16 cellular contexts compared by ENCODE assay signal in the genomic region with DNA sequence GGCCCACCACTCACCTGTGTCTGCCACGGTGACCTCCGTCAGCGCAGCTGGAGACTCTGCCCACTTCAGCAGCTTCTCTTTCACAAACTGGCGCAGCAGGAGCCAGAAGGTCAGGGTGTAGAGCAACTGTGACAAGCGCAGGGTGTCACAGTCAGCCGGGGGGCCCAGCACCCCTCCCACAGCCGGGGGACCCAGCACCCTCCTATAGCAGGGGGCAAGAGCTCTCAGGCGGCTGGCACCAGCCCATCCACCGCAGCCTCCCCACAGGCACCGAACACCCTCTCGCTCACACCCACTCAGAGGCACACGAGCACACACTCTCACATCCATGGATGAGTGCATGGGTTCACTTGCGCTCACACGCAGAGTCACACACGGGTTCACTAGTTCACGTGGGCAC. TPM values are rescaled to one million over a fixed set of nuclear protein-coding genes. Genes with fewer than 3 reads are reported as not detected.
A peak's percentile ranks its signal among the peaks of the same experiment; 100 is the strongest.
DNase-seq lines count a peak whose midpoint lies in the region; ATAC-seq, FAIRE-seq and TF ChIP-seq lines count a peak whose summit lies in the region.
"Had no signal": no experiment of that assay in that cellular context is flagged by ENCODE, and none has a peak within 500 bp of the region (broad histone marks: within the 10 kb centered on the region; RNA-seq: fewer than 3 reads in every experiment).

No MANE protein-coding gene starts in this region.

- no peak overlapping the region for H3K18ac ChIP-seq in neuronal stem cell (ENCODE audit: low read length)

- H2BK120ac ChIP-seq in neuronal stem cell (ENCODE audit: low read depth, low read length), result no peak overlapping the region

- no peak for FAIRE-seq in K562 (lab: Jason Lieb, UNC)
- FAIRE-seq: G401.6 had no signal

- H2AFZ ChIP-seq in K562 (ENCODE audit: low read depth, low read length) (no peak overlapping the region), neuronal stem cell (ENCODE audit: low read length) (no peak overlapping the region)

- H3K4ac ChIP-seq in neuronal stem cell (ENCODE audit: low read length), result no peak overlapping the region

- H4K91ac ChIP-seq in neuronal stem cell (ENCODE audit: low read depth, low read length, poor library complexity), result no peak overlapping the region

- H3K4me3 ChIP-seq in K562 (no peak overlapping the region), neuronal stem cell (ENCODE audit: low read length in 2 of 2) (peak overlapping the region in 1 of 2 donors; percentile 40), right atrium auricular region (no peak overlapping the region)

- H3K27ac ChIP-seq in RWPE1 (peak overlapping the region; percentile 63), K562 (ENCODE audit: extremely low read depth, low read depth, low read length) (no peak overlapping the region), neuronal stem cell (replicated peaks; ENCODE audit: low read length) (no peak overlapping the region), right atrium auricular region (no peak overlapping the region)

- H3K27me3 ChIP-seq in K562 (ENCODE audit: control insufficient read depth in 2 of 2, insufficient read depth in 2 of 2, low read length in 2 of 2) (no peaks in the 10 kb centered on the region), neuronal stem cell (ENCODE audit: control insufficient read depth in 3 of 3, insufficient read depth in 3 of 3, low read depth in 1 of 3, low read length in 3 of 3) (peaks cover 0 to 7% (median 0%) of the 10 kb centered on the region in 3 experiments), right atrium auricular region (no peaks in the 10 kb centered on the region)

- H3K36me3 ChIP-seq in K562 (ENCODE audit: control insufficient read depth, insufficient read depth, low read length) (peaks cover 99% of the 10 kb centered on the region), neuronal stem cell (replicated peaks in 1 of 2; ENCODE audit: control insufficient read depth in 2 of 2, insufficient read depth in 2 of 2, low read length in 2 of 2) (no peaks in the 10 kb centered on the region), right atrium auricular region (peaks cover 31% of the 10 kb centered on the region)

- TF ChIP-seq POLR2A in K562 (conservative IDR thresholded peaks at IDR 0.05), result no peak; the same call in 1 of the 2 replicates

- no peak overlapping the region for H3K4me2 ChIP-seq in K562 (ENCODE audit: insufficient read depth, low read length)
- H3K4me2 ChIP-seq in neuronal stem cell (ENCODE audit: insufficient read depth, low read length, poor library complexity, severe bottlenecking), result no peak overlapping the region

- peak overlapping the region; percentile 85 for H3K23ac ChIP-seq in neuronal stem cell (ENCODE audit: low read depth, low read length, poor library complexity)

- WGBS in K562 (ENCODE audit: insufficient coverage, low coverage, missing lambda C conversion rate), result 93% methylated on average over 16 of the region's 16 CpGs
- WGBS in neuronal stem cell (ENCODE audit: extremely low coverage in 2 of 2, insufficient read length in 2 of 2, insufficient replicate concordance in 1 of 2), 2 donors, result no CpG with 5 or more reads among the region's 16 CpGs

- no peak overlapping the region for H3K14ac ChIP-seq in neuronal stem cell (ENCODE audit: low read length)

- CTCF ChIA-PET in RWPE1 (lab: Yijun Ruan, JAX) (interaction anchor here (0.8 to 6.4 kb wide), 3 partner anchors 8 to 50 kb away, joined by 3 to 55 read pairs (median 5); a partner anchor contains a TSS), K562 (lab: Yijun Ruan, JAX; ENCODE audit: low intra/inter-chr PET ratio) (no interaction called here)

- BruUV-seq in K562 (replicated peaks; lab: Mats Ljungman, UMichigan), result no TSS peak

- peaks cover 7% of the 10 kb centered on the region; the same call in 2 of the 3 replicates for H3K79me2 ChIP-seq in K562 (ENCODE audit: control insufficient read depth, insufficient read depth, low read length)

- peak overlapping the region; percentile 68 for H2AK5ac ChIP-seq in neuronal stem cell (ENCODE audit: low read depth, low read length)

- H3K79me1 ChIP-seq in neuronal stem cell (ENCODE audit: low read depth, low read length), result no peaks in the 10 kb centered on the region

- no peak for DNase-seq in RWPE1 (ENCODE audit: low spot score)
- DNase-seq in K562 (ENCODE audit: extremely low read depth in 1 of 4, low spot score in 3 of 4), result no peak
- DNase-seq in neuronal stem cell (ENCODE audit: low spot score), result no peak
- DNase-seq in right atrium auricular region (ENCODE audit: low spot score), result no peak
- DNase-seq: Caco-2; CD4-positive, alpha-beta memory T cell; DMS153; DND-41; GOT3; H7; HCEC 1CT had no signal

- H4K8ac ChIP-seq in neuronal stem cell (ENCODE audit: low read depth, low read length), result no peak overlapping the region

- ATAC-seq in K562 (no peak), GM18868 (IDR thresholded peaks at IDR 0.05; ENCODE audit: unreplicated experiment) (no peak)

- no peaks in the 10 kb centered on the region for H3K9me3 ChIP-seq in K562 (replicated peaks; ENCODE audit: control insufficient read depth, insufficient read depth, low read depth, low read length)
- no peaks in the 10 kb centered on the region for H3K9me3 ChIP-seq in neuronal stem cell (replicated peaks in 1 of 2; ENCODE audit: control insufficient read depth in 2 of 2, insufficient read depth in 1 of 2, low read depth in 1 of 2, low read length in 2 of 2)
- H3K9me3 ChIP-seq in right atrium auricular region, result no peaks in the 10 kb centered on the region
- H3K9me3 ChIP-seq: Caco-2 had no signal

- TF ChIP-seq CTCF in RWPE1 (conservative IDR thresholded peaks at IDR 0.05; ENCODE audit: low read depth), result no peak
- no peak for TF ChIP-seq CTCF in K562 (IDR thresholded peaks at IDR 0.05 in 2 of 3, conservative IDR thresholded peaks at IDR 0.05 in 1 of 3; ENCODE audit: insufficient read depth in 2 of 3, low read depth in 1 of 3, low read length in 3 of 3)
- TF ChIP-seq CTCF in right atrium auricular region (IDR thresholded peaks at IDR 0.05), result no peak

- no peak for TF ChIP-seq EP300 in K562 (IDR thresholded peaks at IDR 0.05; ENCODE audit: low read length)

- H3K9ac ChIP-seq in K562 (ENCODE audit: insufficient read depth in 1 of 2, low read depth in 2 of 2, low read length in 2 of 2) (peak overlapping the region in 1 of 2 experiments; percentile 43; a peak in 1 of 4 replicates), neuronal stem cell (ENCODE audit: low read depth, low read length, poor library complexity) (no peak overlapping the region)

- peak overlapping the region; percentile 41 for H2BK12ac ChIP-seq in neuronal stem cell (ENCODE audit: low read length)

- in situ Hi-C loops in K562 (cut with MboI), result no loop called here

- intact Hi-C loops in K562 (cut with micrococcal nuclease), result no loop called here

- H2BK15ac ChIP-seq in neuronal stem cell (ENCODE audit: low read length), result peak overlapping the region; percentile 26

- peak overlapping the region; percentile 53 for H2BK5ac ChIP-seq in neuronal stem cell (ENCODE audit: low read length)

- H3K9me1 ChIP-seq in K562 (ENCODE audit: control insufficient read depth, insufficient read depth, low read length), result no peaks in the 10 kb centered on the region

- no peak for TF ChIP-seq RAD21 in K562 (CRISPR knock-in tag; conservative IDR thresholded peaks at IDR 0.05 in 1 of 2, IDR thresholded peaks at IDR 0.05 in 1 of 2)

- H3K4me1 ChIP-seq in K562 (replicated peaks in 1 of 2; ENCODE audit: control insufficient read depth in 2 of 2, insufficient read depth in 2 of 2, low read length in 2 of 2) (peaks cover 0 to 91% of the 10 kb centered on the region in 2 experiments; a peak in 3 of 5 replicates), neuronal stem cell (ENCODE audit: control insufficient read depth in 2 of 2, insufficient read depth in 1 of 2, low read depth in 1 of 2, low read length in 2 of 2) (peaks cover 2 to 3% of the 10 kb centered on the region in 2 donors), right atrium auricular region (peaks cover 0 to 11% of the 10 kb centered on the region in 2 donors)
- H3K4me1 ChIP-seq: Caco-2 had no signal

- H4K20me1 ChIP-seq in K562 (replicated peaks; ENCODE audit: control insufficient read depth, insufficient read depth, low read length), result peaks cover 8% of the 10 kb centered on the region

- POLR2A ChIA-PET in RWPE1 (lab: Yijun Ruan, JAX; ENCODE audit: low non-redundant PET) (interaction anchor here (0.5 kb wide), 1 partner anchor 11 kb away, joined by 3 read pairs; no protein-coding TSS in a partner anchor), K562 (lab: Yijun Ruan, JAX) (interaction anchor here (0.8 to 1.5 kb wide), 3 partner anchors 10 to 77 kb away, joined by 3 to 5 read pairs (median 3); a partner anchor contains a TSS)

RNA-seq across cellular contexts. Expression of a gene that starts 28.8 kb away (rescaled TPM):
- total RNA-seq in K562 (2011; cell fraction: chromatin; rRNA removed; ENCODE audit: low replicate concordance), result 45.3 and 159 TPM in 2 replicates
- total RNA-seq in K562 (2011; cell fraction: nucleolus; rRNA removed), result 114 and 148 TPM in 2 replicates
- 48.7 and 66.7 TPM in 2 replicates for total RNA-seq in K562 (2011; cell fraction: nucleoplasm; rRNA removed)
- total RNA-seq in K562 (2014; rRNA removed) (55.4 and 68.9 TPM in 2 replicates), K562 (2014; rRNA removed; fragmentation: Illumina TruSeq; extraction: Trizol) (7.2 and 11.9 TPM in 2 replicates), K562 (2015; rRNA removed; fragmentation: Illumina TruSeq; extraction: Trizol) (41.1 and 49.2 TPM in 2 replicates), K562 (2021) (105 and 106 TPM in 2 replicates), right atrium auricular region (1 to 10 TPM; 7.1 to 8.2 TPM)
- polyA plus RNA-seq in K562 (2011; rRNA removed) (23.2 and 30.1 TPM in 2 replicates), K562 (2014; fragmentation: Illumina TruSeq; extraction: Trizol) (17.7 and 46.9 TPM in 2 replicates), K562 (2014; fragmentation: Nextera tagmentation; extraction: Ambion mirVana) (1 to 10 TPM; 1.3 to 3.0 TPM), K562 (2014; rRNA removed) (63.4 and 76.6 TPM in 2 replicates)
- 40.2 and 96.8 TPM in 2 replicates for polyA plus RNA-seq in K562 (2011; cell fraction: cytosol; rRNA removed)
- 102 and 136 TPM in 2 replicates for polyA plus RNA-seq in K562 (2011; cell fraction: nucleus; rRNA removed)
- polyA plus RNA-seq in K562 (2012), result 34.1 and 51.7 TPM in 2 replicates
- polyA minus RNA-seq in K562 (2011; rRNA and poly(A)+ RNA removed), result 9.4 and 14.4 TPM in 2 replicates
- polyA minus RNA-seq in K562 (2011; cell fraction: cytosol; rRNA and poly(A)+ RNA removed), result 48.0 and 51.1 TPM in 2 replicates
- polyA minus RNA-seq in K562 (2011; cell fraction: nucleus; rRNA and poly(A)+ RNA removed), result 40.7 and 44.1 TPM in 2 replicates
- 25.8 TPM for polyA plus RNA-seq in neuronal stem cell (2013, experiment 1 of 2)
- polyA plus RNA-seq in neuronal stem cell (2013, experiment 2 of 2), result 28.0 TPM

RNA-seq across cellular contexts. Expression of a gene that starts 28.9 kb away (rescaled TPM):
- 58.8 and 182 TPM in 2 replicates for total RNA-seq in K562 (2011; cell fraction: chromatin; rRNA removed; ENCODE audit: low replicate concordance)
- 89.5 and 92.7 TPM in 2 replicates for total RNA-seq in K562 (2011; cell fraction: nucleolus; rRNA removed)
- 60.1 and 64.4 TPM in 2 replicates for total RNA-seq in K562 (2011; cell fraction: nucleoplasm; rRNA removed)
- 46.9 and 61.6 TPM in 2 replicates for total RNA-seq in K562 (2014; rRNA removed)
- total RNA-seq in K562 (2014; rRNA removed; fragmentation: Illumina TruSeq; extraction: Trizol), result 6.1 and 7.3 TPM in 2 replicates
- 19.5 and 22.3 TPM in 2 replicates for total RNA-seq in K562 (2015; rRNA removed; fragmentation: Illumina TruSeq; extraction: Trizol)
- 60.3 and 61.2 TPM in 2 replicates for total RNA-seq in K562 (2021)
- 26.5 and 37.4 TPM in 2 replicates for polyA plus RNA-seq in K562 (2011; rRNA removed)
- polyA plus RNA-seq in K562 (2011; cell fraction: cytosol; rRNA removed), result 37.8 and 90.9 TPM in 2 replicates
- polyA plus RNA-seq in K562 (2011; cell fraction: nucleus; rRNA removed), result 118 and 185 TPM in 2 replicates
- polyA plus RNA-seq in K562 (2012), result 23.8 and 39.8 TPM in 2 replicates
- polyA plus RNA-seq in K562 (2014; fragmentation: Illumina TruSeq; extraction: Trizol), result 12.7 and 27.9 TPM in 2 replicates
- under 1 TPM; 0.56 to 0.96 TPM for polyA plus RNA-seq in K562 (2014; fragmentation: Nextera tagmentation; extraction: Ambion mirVana)
- 59.4 and 65.6 TPM in 2 replicates for polyA plus RNA-seq in K562 (2014; rRNA removed)
- 7.0 and 12.0 TPM in 2 replicates for polyA minus RNA-seq in K562 (2011; rRNA and poly(A)+ RNA removed)
- polyA minus RNA-seq in K562 (2011; cell fraction: cytosol; rRNA and poly(A)+ RNA removed), result 41.2 and 44.5 TPM in 2 replicates
- polyA minus RNA-seq in K562 (2011; cell fraction: nucleus; rRNA and poly(A)+ RNA removed), result 33.4 and 39.2 TPM in 2 replicates
- 20.4 TPM for polyA plus RNA-seq in neuronal stem cell (2013, experiment 1 of 2)
- polyA plus RNA-seq in neuronal stem cell (2013, experiment 2 of 2), result 19.1 TPM
- 10 to 100 TPM; 16.9 to 19.4 TPM for total RNA-seq in right atrium auricular region

RNA-seq across cellular contexts. Expression of a gene that starts 48.8 kb away (rescaled TPM):
- 0.79 and 2.9 TPM in 2 replicates for total RNA-seq in K562 (2011; cell fraction: chromatin; rRNA removed; ENCODE audit: low replicate concordance)
- total RNA-seq in K562 (2011; cell fraction: nucleolus; rRNA removed), result 3.2 and 3.7 TPM in 2 replicates
- 0.95 and 1.1 TPM in 2 replicates for total RNA-seq in K562 (2011; cell fraction: nucleoplasm; rRNA removed)
- total RNA-seq in K562 (2014; rRNA removed), result 2.7 and 4.1 TPM in 2 replicates
- total RNA-seq in K562 (2014; rRNA removed; fragmentation: Illumina TruSeq; extraction: Trizol), result 0.15 and 0.19 TPM in 2 replicates
- total RNA-seq in K562 (2015; rRNA removed; fragmentation: Illumina TruSeq; extraction: Trizol), result 0.72 and 0.87 TPM in 2 replicates
- 2.5 and 3.1 TPM in 2 replicates for total RNA-seq in K562 (2021)
- 0.88 and 3.0 TPM in 2 replicates for polyA plus RNA-seq in K562 (2011; rRNA removed)
- 3.2 and 5.5 TPM in 2 replicates for polyA plus RNA-seq in K562 (2011; cell fraction: cytosol; rRNA removed)
- 2.9 and 3.8 TPM in 2 replicates for polyA plus RNA-seq in K562 (2011; cell fraction: nucleus; rRNA removed)
- polyA plus RNA-seq in K562 (2012), result 0.95 and 1.2 TPM in 2 replicates
- 0.70 and 1.9 TPM in 2 replicates for polyA plus RNA-seq in K562 (2014; fragmentation: Illumina TruSeq; extraction: Trizol)
- polyA plus RNA-seq in K562 (2014; fragmentation: Nextera tagmentation; extraction: Ambion mirVana), result under 1 TPM in 1 of 2 experiments, not detected in 1; 0.04 TPM
- 1.5 and 2.1 TPM in 2 replicates for polyA plus RNA-seq in K562 (2014; rRNA removed)
- polyA minus RNA-seq in K562 (2011; rRNA and poly(A)+ RNA removed), result 0.42 and 0.87 TPM in 2 replicates
- 1.9 and 3.5 TPM in 2 replicates for polyA minus RNA-seq in K562 (2011; cell fraction: cytosol; rRNA and poly(A)+ RNA removed)
- polyA minus RNA-seq in K562 (2011; cell fraction: nucleus; rRNA and poly(A)+ RNA removed), result 1.5 and 2.3 TPM in 2 replicates
- polyA plus RNA-seq in neuronal stem cell (2013, experiment 1 of 2), result 0.50 TPM
- 0.32 TPM for polyA plus RNA-seq in neuronal stem cell (2013, experiment 2 of 2)
- total RNA-seq in right atrium auricular region, result 1 to 10 TPM; 1.0 to 1.6 TPM
- total RNA-seq: A172, A673 had no signal
- polyA plus RNA-seq: BJ had no signal

RNA-seq across cellular contexts. Expression of a gene that starts 49.9 kb away (rescaled TPM):
- total RNA-seq in K562 (2011; cell fraction: chromatin; rRNA removed; ENCODE audit: low replicate concordance), result 759 and 2,233 TPM in 2 replicates
- 1,565 and 1,591 TPM in 2 replicates for total RNA-seq in K562 (2011; cell fraction: nucleolus; rRNA removed)
- total RNA-seq in K562 (2011; cell fraction: nucleoplasm; rRNA removed), result 1,027 and 1,219 TPM in 2 replicates
- total RNA-seq in K562 (2014; rRNA removed), result 213 and 305 TPM in 2 replicates
- total RNA-seq in K562 (2014; rRNA removed; fragmentation: Illumina TruSeq; extraction: Trizol), result 44.5 and 45.2 TPM in 2 replicates
- 97.9 and 113 TPM in 2 replicates for total RNA-seq in K562 (2015; rRNA removed; fragmentation: Illumina TruSeq; extraction: Trizol)
- 354 and 432 TPM in 2 replicates for total RNA-seq in K562 (2021)
- 131 and 170 TPM in 2 replicates for polyA plus RNA-seq in K562 (2011; rRNA removed)
- 143 and 281 TPM in 2 replicates for polyA plus RNA-seq in K562 (2011; cell fraction: cytosol; rRNA removed)
- 1,334 and 2,777 TPM in 2 replicates for polyA plus RNA-seq in K562 (2011; cell fraction: nucleus; rRNA removed)
- 266 and 440 TPM in 2 replicates for polyA plus RNA-seq in K562 (2012)
- polyA plus RNA-seq in K562 (2014; fragmentation: Illumina TruSeq; extraction: Trizol), result 146 and 201 TPM in 2 replicates
- 1 to 10 TPM; 3.6 to 9.6 TPM for polyA plus RNA-seq in K562 (2014; fragmentation: Nextera tagmentation; extraction: Ambion mirVana)
- polyA plus RNA-seq in K562 (2014; rRNA removed), result 319 and 383 TPM in 2 replicates
- polyA minus RNA-seq in K562 (2011; rRNA and poly(A)+ RNA removed), result 56.6 and 97.2 TPM in 2 replicates
- polyA minus RNA-seq in K562 (2011; cell fraction: cytosol; rRNA and poly(A)+ RNA removed), result 155 and 200 TPM in 2 replicates
- polyA minus RNA-seq in K562 (2011; cell fraction: nucleus; rRNA and poly(A)+ RNA removed), result 321 and 450 TPM in 2 replicates
- polyA plus RNA-seq in neuronal stem cell (2013, experiment 1 of 2), result 8.0 TPM
- polyA plus RNA-seq in neuronal stem cell (2013, experiment 2 of 2), result 9.2 TPM
- total RNA-seq in right atrium auricular region, result 10 to 100 TPM; 37.7 to 73.2 TPM
